In genomic region chr15:48647963-48648362, GRCh38 we compare ENCODE assay signal across 13 cellular contexts.
DNase-seq lines count a peak whose midpoint lies in the region; ATAC-seq, FAIRE-seq and TF ChIP-seq lines count a peak whose summit lies in the region.
"Had no signal": no experiment of that assay in that cellular context is flagged by ENCODE, and none has a peak within 500 bp of the region (broad histone marks: within the 10 kb centered on the region; RNA-seq: fewer than 3 reads in every experiment).

No MANE protein-coding gene starts in this region.

- peak overlapping the region; percentile 22 for H3K27ac ChIP-seq in layer of hippocampus (ENCODE audit: low read depth, low read length)
- no peak overlapping the region for H3K27ac ChIP-seq in MM.1S (ENCODE audit: low read length)

- ATAC-seq in GM21381 (IDR thresholded peaks at IDR 0.05; ENCODE audit: unreplicated experiment), result no peak
- ATAC-seq: natural killer cell treated with Interleukin-12 subunit alpha and Interleukin-12 subunit beta and Interleukin-15 and Interleukin-18, amount 100 ng/mL, for 72 hours had no signal

- no peak overlapping the region for H3K9ac ChIP-seq in MM.1S (ENCODE audit: low read length)

- no peaks in the 10 kb centered on the region for H3K9me2 ChIP-seq in MM.1S (replicated peaks; ENCODE audit: insufficient read depth, low read length)

- no peak for TF ChIP-seq POLR2A in H54 (IDR thresholded peaks at IDR 0.05; ENCODE audit: low read depth, low read length)

- no peaks in the 10 kb centered on the region for H3K4me1 ChIP-seq in MM.1S (ENCODE audit: low read length)

- FAIRE-seq in H54 (lab: Jason Lieb, UNC), result no peak
- FAIRE-seq: D721Med, GM19239, TTC549 had no signal

- H3K4me3 ChIP-seq in cardiac fibroblast (replicated peaks in 1 of 2; ENCODE audit: low read depth in 2 of 2, low read length in 2 of 2) (no peak overlapping the region), MM.1S (ENCODE audit: low read length) (no peak overlapping the region)

- H4K20me1 ChIP-seq in MM.1S (ENCODE audit: insufficient read depth, low read length), result no peaks in the 10 kb centered on the region

- DNase-seq in AG08396 (ENCODE audit: low spot score) (peak; percentile 54), H54 (ENCODE audit: insufficient read length, low spot score) (peak; percentile 21), cardiac fibroblast (ENCODE audit: low read depth in 2 of 2) (peak; percentile 51 to 74), NCI-H2196 (lab: John Stamatoyannopoulos, UW; ENCODE audit: unreplicated experiment) (no peak), MM.1S (no peak)
- DNase-seq in NK-92 treated with Interleukin-12 subunit alpha and Interleukin-12 subunit beta, amount 100 ng/mL, for 24 hours (lab: John Stamatoyannopoulos, UW), result no peak
- DNase-seq: activated naive CD4-positive, alpha-beta T cell treated with anti-CD3 and anti-CD28 coated beads, Interleukin-2, amount 50 U/mL, for 16 hours had no signal

- no peaks in the 10 kb centered on the region for H3K27me3 ChIP-seq in layer of hippocampus (ENCODE audit: control insufficient read depth, insufficient read depth, low read length)
- H3K27me3 ChIP-seq in MM.1S (replicated peaks; ENCODE audit: insufficient read depth, low read length), result peaks cover 6% of the 10 kb centered on the region; the same call in 1 of the 2 replicates

- H3F3A ChIP-seq in MM.1S (ENCODE audit: insufficient read depth, low read length), result peaks cover 4% of the 10 kb centered on the region; the same call in 1 of the 2 replicates

- H3K4me2 ChIP-seq in MM.1S (ENCODE audit: low read depth, low read length), result no peak overlapping the region

- no peaks in the 10 kb centered on the region for H3K79me2 ChIP-seq in MM.1S (ENCODE audit: low read length)

- TF ChIP-seq CTCF in cardiac fibroblast (IDR thresholded peaks at IDR 0.05; ENCODE audit: low read depth, low read length) (peak; percentile 27), MM.1S (IDR thresholded peaks at IDR 0.05; ENCODE audit: low read length) (no peak)

- no peaks in the 10 kb centered on the region for H3K36me3 ChIP-seq in MM.1S (replicated peaks; ENCODE audit: insufficient read depth, low read length)

- H3K9me3 ChIP-seq in MM.1S (replicated peaks; ENCODE audit: insufficient read depth, low read length), result no peaks in the 10 kb centered on the region

- H2AFZ ChIP-seq in MM.1S (ENCODE audit: low read length), result no peak overlapping the region

Comparison
In these comparisons a context has a peak if more than half of its experiments do, and no peak if none do; other contexts are left out.
1. DNase-seq: peak in AG08396 (single experiment), H54 (single experiment) and cardiac fibroblast (2 of 2); none in NCI-H2196 (single experiment), NK-92 treated with Interleukin-12 subunit alpha and Interleukin-12 subunit beta, amount 100 ng/mL, for 24 hours (single experiment) and MM.1S (single experiment).